Comparison of ENCODE assay signal across 14 cellular contexts in genomic region chr4:168537556-168537955, GRCh38.
"Had no signal": no experiment of that assay in that cellular context is flagged by ENCODE, and none has a peak within 500 bp of the region (broad histone marks: within the 10 kb centered on the region; RNA-seq: fewer than 3 reads in every experiment).

No MANE protein-coding gene starts in this region.

- H3K9me3 ChIP-seq: adrenal gland, testis had no signal

- H2AFZ ChIP-seq: parathyroid adenoma had no signal

- H3K9ac ChIP-seq: parathyroid adenoma had no signal

- H3K27ac ChIP-seq: adrenal gland, parathyroid adenoma, testis had no signal

- H3K79me2 ChIP-seq: parathyroid adenoma had no signal

- H3K27me3 ChIP-seq: adrenal gland, testis had no signal

- H3K4me3 ChIP-seq: adrenal gland had no signal

- DNase-seq: activated B cell treated with CpG ODN at 0.5 μM for 24 hours; activated CD4-positive, alpha-beta T cell treated with anti-CD3 and anti-CD28 coated beads, Interleukin-2, amount 10 ng/mL, durations not matched to agents 7 days and 5 days; activated naive CD4-positive, alpha-beta T cell treated with anti-CD3 and anti-CD28 coated beads for 36 hours; activated T-cell treated with anti-CD3 and anti-CD28 coated beads for 4 hours; adrenal gland; effector memory CD4-positive, alpha-beta T cell; glutamatergic neuron; retina; stimulated activated CD4-positive, alpha-beta T cell treated with anti-CD3 and anti-CD28 coated beads, Interleukin-15, amount 100 ng/mL, for 24 hours; stimulated activated CD4-positive, alpha-beta T cell treated with anti-CD3 and anti-CD28 coated beads, Interleukin-4, amount 100 ng/mL, for 4 hours; stimulated activated naive CD8-positive, alpha-beta T cell treated with anti-CD3 and anti-CD28 coated beads, Interleukin-15, amount 100 ng/mL, for 72 hours; testis had no signal

- H3K4me1 ChIP-seq: adrenal gland, parathyroid adenoma, testis had no signal

- ATAC-seq: activated T-helper 17 cell treated with anti-CD3 and anti-CD28 coated beads, Interleukin-2, amount 50 U/mL, for 72 hours; stimulated activated naive CD8-positive, alpha-beta T cell treated with anti-CD3 and anti-CD28 coated beads, Interleukin-15, amount 100 ng/mL, for 72 hours had no signal

- H3K36me3 ChIP-seq: adrenal gland had no signal
